In genomic region chr4:137531951-137532868, GRCh38 we compare ENCODE assay signal across 9 cellular contexts. TPM values are rescaled to one million over a fixed set of nuclear protein-coding genes. Genes with fewer than 3 reads are reported as not detected.
DNase-seq lines count a peak whose midpoint lies in the region; ATAC-seq, FAIRE-seq and TF ChIP-seq lines count a peak whose summit lies in the region.
"Had no signal": no experiment of that assay in that cellular context is flagged by ENCODE, and none has a peak within 500 bp of the region (broad histone marks: within the 10 kb centered on the region; RNA-seq: fewer than 3 reads in every experiment).

A gene with protein sequence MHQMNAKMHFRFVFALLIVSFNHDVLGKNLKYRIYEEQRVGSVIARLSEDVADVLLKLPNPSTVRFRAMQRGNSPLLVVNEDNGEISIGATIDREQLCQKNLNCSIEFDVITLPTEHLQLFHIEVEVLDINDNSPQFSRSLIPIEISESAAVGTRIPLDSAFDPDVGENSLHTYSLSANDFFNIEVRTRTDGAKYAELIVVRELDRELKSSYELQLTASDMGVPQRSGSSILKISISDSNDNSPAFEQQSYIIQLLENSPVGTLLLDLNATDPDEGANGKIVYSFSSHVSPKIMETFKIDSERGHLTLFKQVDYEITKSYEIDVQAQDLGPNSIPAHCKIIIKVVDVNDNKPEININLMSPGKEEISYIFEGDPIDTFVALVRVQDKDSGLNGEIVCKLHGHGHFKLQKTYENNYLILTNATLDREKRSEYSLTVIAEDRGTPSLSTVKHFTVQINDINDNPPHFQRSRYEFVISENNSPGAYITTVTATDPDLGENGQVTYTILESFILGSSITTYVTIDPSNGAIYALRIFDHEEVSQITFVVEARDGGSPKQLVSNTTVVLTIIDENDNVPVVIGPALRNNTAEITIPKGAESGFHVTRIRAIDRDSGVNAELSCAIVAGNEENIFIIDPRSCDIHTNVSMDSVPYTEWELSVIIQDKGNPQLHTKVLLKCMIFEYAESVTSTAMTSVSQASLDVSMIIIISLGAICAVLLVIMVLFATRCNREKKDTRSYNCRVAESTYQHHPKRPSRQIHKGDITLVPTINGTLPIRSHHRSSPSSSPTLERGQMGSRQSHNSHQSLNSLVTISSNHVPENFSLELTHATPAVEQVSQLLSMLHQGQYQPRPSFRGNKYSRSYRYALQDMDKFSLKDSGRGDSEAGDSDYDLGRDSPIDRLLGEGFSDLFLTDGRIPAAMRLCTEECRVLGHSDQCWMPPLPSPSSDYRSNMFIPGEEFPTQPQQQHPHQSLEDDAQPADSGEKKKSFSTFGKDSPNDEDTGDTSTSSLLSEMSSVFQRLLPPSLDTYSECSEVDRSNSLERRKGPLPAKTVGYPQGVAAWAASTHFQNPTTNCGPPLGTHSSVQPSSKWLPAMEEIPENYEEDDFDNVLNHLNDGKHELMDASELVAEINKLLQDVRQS (minus strand): TSS chr4:137532494. CDS start chr4:137532088, 406 bp downstream.

- H3K4me3 ChIP-seq in mesenchymal stem cell (ENCODE audit: insufficient read depth in 1 of 2, low read depth in 1 of 2, low read length in 2 of 2) (peak within 1 kb of the TSS; percentile 54 to 99), tibial artery (peak within 1 kb of the TSS; percentile 62 to 67)

- peaks cover 0 to 35% of the 10 kb centered on the region in 2 experiments for H3K36me3 ChIP-seq in mesenchymal stem cell (ENCODE audit: control insufficient read depth in 1 of 2, insufficient read depth in 2 of 2, low read depth in 1 of 2, low read length in 2 of 2)
- H3K36me3 ChIP-seq in tibial artery: no peaks in the 10 kb centered on the region

- under 1% methylated on average over 22 of the region's 28 CpGs for WGBS in mesenchymal stem cell

- H3K4me2 ChIP-seq in mesenchymal stem cell (ENCODE audit: low read length, poor library complexity, severe bottlenecking): peak within 1 kb of the TSS; percentile 52

- POLR2A ChIA-PET in activated naive CD8-positive, alpha-beta T cell treated with anti-CD3 and anti-CD28 coated beads, Interleukin-2, amount 10 ng/mL, durations not matched to agents 7 days and 5 days (lab: Charles Lee): no interaction called here

- peak within 1 kb of the TSS; percentile 76 for H4K8ac ChIP-seq in mesenchymal stem cell (ENCODE audit: low read length)

- no peak within 1 kb of the TSS for H4K91ac ChIP-seq in mesenchymal stem cell (ENCODE audit: low read length)

- peak within 1 kb of the TSS; percentile 51 for H2BK120ac ChIP-seq in mesenchymal stem cell (ENCODE audit: low read depth, low read length)

- peak within 1 kb of the TSS; percentile 96 for H3K9ac ChIP-seq in mesenchymal stem cell (ENCODE audit: low read length)

- TF ChIP-seq CTCF in tibial artery (IDR thresholded peaks at IDR 0.05): no peak

- no peaks in the 10 kb centered on the region for H3K27me3 Mint-ChIP-seq in activated naive CD8-positive, alpha-beta T cell treated with anti-CD3 and anti-CD28 coated beads, Interleukin-2, amount 10 ng/mL, durations not matched to agents 7 days and 5 days
- no peaks in the 10 kb centered on the region for H3K27me3 Mint-ChIP-seq in activated naive CD8-positive, alpha-beta T cell treated with anti-CD3 and anti-CD28 coated beads for 36 hours
- H3K27me3 Mint-ChIP-seq: memory B cell had no signal

- H2BK15ac ChIP-seq in mesenchymal stem cell (ENCODE audit: low read depth, poor library complexity, severe bottlenecking): no peak within 1 kb of the TSS

- peaks cover 2% of the 10 kb centered on the region for H3K9me3 Mint-ChIP-seq in activated naive CD8-positive, alpha-beta T cell treated with anti-CD3 and anti-CD28 coated beads, Interleukin-2, amount 10 ng/mL, durations not matched to agents 7 days and 5 days
- no peaks in the 10 kb centered on the region for H3K9me3 Mint-ChIP-seq in activated naive CD8-positive, alpha-beta T cell treated with anti-CD3 and anti-CD28 coated beads for 36 hours
- H3K9me3 Mint-ChIP-seq: memory B cell had no signal

- no peak for DNase-seq in activated naive CD8-positive, alpha-beta T cell treated with anti-CD3 and anti-CD28 coated beads, Interleukin-2, amount 10 ng/mL, durations not matched to agents 7 days and 5 days
- no peak for DNase-seq in activated naive CD8-positive, alpha-beta T cell treated with anti-CD3 and anti-CD28 coated beads for 36 hours
- peak; percentile 81 for DNase-seq in RKO (ENCODE audit: low spot score)
- peak; percentile 97 for DNase-seq in mesenchymal stem cell
- DNase-seq in tibial artery: peak; percentile 97
- no peak for DNase-seq in SIG-M5 (lab: John Stamatoyannopoulos, UW)

- no peak within 1 kb of the TSS for H3K23ac ChIP-seq in mesenchymal stem cell (ENCODE audit: low read length in 2 of 2)

- H3K27me3 ChIP-seq in mesenchymal stem cell (ENCODE audit: control insufficient read depth in 1 of 2, insufficient read depth in 1 of 2, low read length in 2 of 2): no peaks in the 10 kb centered on the region
- no peaks in the 10 kb centered on the region for H3K27me3 ChIP-seq in tibial artery

- H3K14ac ChIP-seq in mesenchymal stem cell (ENCODE audit: low read length in 2 of 2): no peak within 1 kb of the TSS

- peaks cover 6% of the 10 kb centered on the region for H3K79me1 ChIP-seq in mesenchymal stem cell (replicated peaks; ENCODE audit: low read length, poor library complexity, severe bottlenecking)

- H3K4me1 ChIP-seq in mesenchymal stem cell (ENCODE audit: control insufficient read depth, insufficient read depth, low read depth, low read length): no peaks in the 10 kb centered on the region
- H3K4me1 ChIP-seq in tibial artery: peaks cover 0 to 18% (median 5%) of the 10 kb centered on the region in 4 donors

- peaks cover 2% of the 10 kb centered on the region for H3K4me1 Mint-ChIP-seq in activated naive CD8-positive, alpha-beta T cell treated with anti-CD3 and anti-CD28 coated beads, Interleukin-2, amount 10 ng/mL, durations not matched to agents 7 days and 5 days
- no peaks in the 10 kb centered on the region for H3K4me1 Mint-ChIP-seq in activated naive CD8-positive, alpha-beta T cell treated with anti-CD3 and anti-CD28 coated beads for 36 hours
- H3K4me1 Mint-ChIP-seq: memory B cell had no signal

- H3K27ac ChIP-seq in mesenchymal stem cell (ENCODE audit: low read length, poor library complexity, severe bottlenecking) (peak within 1 kb of the TSS; percentile 63), tibial artery (peak within 1 kb of the TSS; percentile 90 to 92)

- H2BK12ac ChIP-seq in mesenchymal stem cell (ENCODE audit: low read length in 2 of 2): peak within 1 kb of the TSS in 1 of 2 experiments; percentile 51

- no peak within 1 kb of the TSS for H2AFZ ChIP-seq in mesenchymal stem cell (ENCODE audit: low read depth, low read length)

- H2AK5ac ChIP-seq in mesenchymal stem cell (ENCODE audit: low read length, severe bottlenecking): no peak within 1 kb of the TSS

- no peaks in the 10 kb centered on the region for H3K9me3 ChIP-seq in mesenchymal stem cell (ENCODE audit: control insufficient read depth, low read length)
- H3K9me3 ChIP-seq in tibial artery: no peaks in the 10 kb centered on the region

- peak within 1 kb of the TSS; percentile 54 to 98 for H3K18ac ChIP-seq in mesenchymal stem cell (ENCODE audit: low read depth in 1 of 2, low read length in 2 of 2)

- no peaks in the 10 kb centered on the region for H3K36me3 Mint-ChIP-seq in activated naive CD8-positive, alpha-beta T cell treated with anti-CD3 and anti-CD28 coated beads, Interleukin-2, amount 10 ng/mL, durations not matched to agents 7 days and 5 days
- no peaks in the 10 kb centered on the region for H3K36me3 Mint-ChIP-seq in activated naive CD8-positive, alpha-beta T cell treated with anti-CD3 and anti-CD28 coated beads for 36 hours
- H3K36me3 Mint-ChIP-seq: memory B cell had no signal

- H3K4me3 Mint-ChIP-seq in activated naive CD8-positive, alpha-beta T cell treated with anti-CD3 and anti-CD28 coated beads, Interleukin-2, amount 10 ng/mL, durations not matched to agents 7 days and 5 days: no peak within 1 kb of the TSS
- no peak within 1 kb of the TSS for H3K4me3 Mint-ChIP-seq in activated naive CD8-positive, alpha-beta T cell treated with anti-CD3 and anti-CD28 coated beads for 36 hours
- H3K4me3 Mint-ChIP-seq: memory B cell had no signal

- peak; percentile 26 for ATAC-seq in activated naive CD8-positive, alpha-beta T cell treated with anti-CD3 and anti-CD28 coated beads, Interleukin-2, amount 10 ng/mL, durations not matched to agents 7 days and 5 days (ENCODE audit: low read depth)
- ATAC-seq in HG02970 (IDR thresholded peaks at IDR 0.05; ENCODE audit: low FRiP score, unreplicated experiment): peak; percentile 67

- FAIRE-seq in endometrium (lab: Jason Lieb, UNC): peak; percentile 46

- no peak within 1 kb of the TSS for H3K27ac Mint-ChIP-seq in activated naive CD8-positive, alpha-beta T cell treated with anti-CD3 and anti-CD28 coated beads, Interleukin-2, amount 10 ng/mL, durations not matched to agents 7 days and 5 days
- H3K27ac Mint-ChIP-seq in activated naive CD8-positive, alpha-beta T cell treated with anti-CD3 and anti-CD28 coated beads for 36 hours: no peak within 1 kb of the TSS
- H3K27ac Mint-ChIP-seq: memory B cell had no signal

- no peak within 1 kb of the TSS for H2BK5ac ChIP-seq in mesenchymal stem cell (ENCODE audit: low read depth, low read length, poor library complexity, severe bottlenecking)

- H3K4ac ChIP-seq in mesenchymal stem cell (ENCODE audit: low read depth in 1 of 2, low read length in 2 of 2): peak within 1 kb of the TSS in 1 of 2 experiments; percentile 32

- intact Hi-C loops in tibial artery (cut with DNase I; ENCODE audit: low total_unique reads): loop anchor here (5.0 to 10.0 kb wide), 2 partner anchors 173 to 330 kb away; no protein-coding TSS in a partner anchor

RNA-seq across cellular contexts. Expression of the gene that starts here (rescaled TPM):
- total RNA-seq in activated naive CD8-positive, alpha-beta T cell treated with anti-CD3 and anti-CD28 coated beads, Interleukin-2, amount 10 ng/mL, durations not matched to agents 7 days and 5 days: not detected
- under 1 TPM; 0.04 to 0.06 TPM for total RNA-seq in activated naive CD8-positive, alpha-beta T cell treated with anti-CD3 and anti-CD28 coated beads for 36 hours
- polyA plus RNA-seq in mesenchymal stem cell (2013, experiment 1 of 2): 160 TPM
- polyA plus RNA-seq in mesenchymal stem cell (2013, experiment 2 of 2): 161 TPM

Comparison
In these comparisons a context has a peak if more than half of its experiments do, and no peak if none do; other contexts are left out.
1. Peak in ATAC-seq in activated naive CD8-positive, alpha-beta T cell treated with anti-CD3 and anti-CD28 coated beads, Interleukin-2, amount 10 ng/mL, durations not matched to agents 7 days and 5 days; RNA of the gene not detected or under 1 TPM.
2. DNase-seq: peak in RKO (single experiment), mesenchymal stem cell (single experiment) and tibial artery (2 of 2); none in activated naive CD8-positive, alpha-beta T cell treated with anti-CD3 and anti-CD28 coated beads, Interleukin-2, amount 10 ng/mL, durations not matched to agents 7 days and 5 days (single experiment), activated naive CD8-positive, alpha-beta T cell treated with anti-CD3 and anti-CD28 coated beads for 36 hours (single experiment) and SIG-M5 (single experiment).